8 cellular contexts compared by ENCODE assay signal in genomic region chr11:106021181-106021966, GRCh38. TPM values are rescaled to one million over a fixed set of nuclear protein-coding genes. Genes with fewer than 3 reads are reported as not detected.
DNase-seq lines count a peak whose midpoint lies in the region; ATAC-seq and TF ChIP-seq lines count a peak whose summit lies in the region.

No MANE protein-coding gene starts in this region.

- H3K9ac ChIP-seq in colonic mucosa (ENCODE audit: low read depth in 2 of 2, low read length in 2 of 2) = peak overlapping the region; percentile 54 to 73

- H3K4me3 Mint-ChIP-seq in activated CD4-positive, alpha-beta T cell treated with anti-CD3 and anti-CD28 coated beads for 36 hours = peak overlapping the region; percentile 91
- peak overlapping the region; percentile 97 for H3K4me3 Mint-ChIP-seq in mesothelial cell of epicardium

- TF ChIP-seq CTCF in colonic mucosa (IDR thresholded peaks at IDR 0.05) = no peak
- no peak for TF ChIP-seq CTCF in mesothelial cell of epicardium (IDR thresholded peaks at IDR 0.05; ENCODE audit: unreplicated experiment)
- TF ChIP-seq CTCF in uterus (IDR thresholded peaks at IDR 0.05) = no peak

- peak overlapping the region; percentile 87 for H3K27ac Mint-ChIP-seq in activated CD4-positive, alpha-beta T cell treated with anti-CD3 and anti-CD28 coated beads for 36 hours
- H3K27ac Mint-ChIP-seq in mesothelial cell of epicardium = peak overlapping the region; percentile 96

- H3K36me3 ChIP-seq in colonic mucosa (no peaks in the 10 kb centered on the region), uterus (no peaks in the 10 kb centered on the region)

- H3K36me3 Mint-ChIP-seq in activated CD4-positive, alpha-beta T cell treated with anti-CD3 and anti-CD28 coated beads for 36 hours (ENCODE audit: low read depth) = peaks cover 27% of the 10 kb centered on the region
- H3K36me3 Mint-ChIP-seq in mesothelial cell of epicardium = peaks cover 4% of the 10 kb centered on the region

- peaks cover 43% of the 10 kb centered on the region for H3K4me1 Mint-ChIP-seq in activated CD4-positive, alpha-beta T cell treated with anti-CD3 and anti-CD28 coated beads for 36 hours
- H3K4me1 Mint-ChIP-seq in mesothelial cell of epicardium = peaks cover 36% of the 10 kb centered on the region

- no peak for DNase-seq in activated CD4-positive, alpha-beta T cell treated with anti-CD3 and anti-CD28 coated beads for 36 hours
- no peak for DNase-seq in activated CD4-positive, alpha-beta T cell treated with anti-CD3 and anti-CD28 coated beads for 4 hours
- DNase-seq in NCI-H526 (lab: John Stamatoyannopoulos, UW) (peak; percentile 74 to 89), colonic mucosa (no peak), mesothelial cell of epicardium (ENCODE audit: low spot score in 2 of 2, unreplicated experiment in 2 of 2) (peak in 1 of 2 experiments; percentile 17), uterus (no peak), H4 (ENCODE audit: low spot score) (no peak)

- H3K9me3 Mint-ChIP-seq in activated CD4-positive, alpha-beta T cell treated with anti-CD3 and anti-CD28 coated beads for 36 hours (ENCODE audit: low read depth) = no peaks in the 10 kb centered on the region
- peaks cover 5% of the 10 kb centered on the region for H3K9me3 Mint-ChIP-seq in mesothelial cell of epicardium

- TF ChIP-seq POLR2A in uterus (IDR thresholded peaks at IDR 0.05) = no peak

- ATAC-seq in activated CD4-positive, alpha-beta T cell treated with anti-CD3 and anti-CD28 coated beads for 36 hours = peak; percentile 0
- ATAC-seq in HG02763 (IDR thresholded peaks at IDR 0.05; ENCODE audit: unreplicated experiment) = peak; percentile 5

- no peaks in the 10 kb centered on the region for H3K27me3 Mint-ChIP-seq in activated CD4-positive, alpha-beta T cell treated with anti-CD3 and anti-CD28 coated beads for 36 hours
- no peaks in the 10 kb centered on the region for H3K27me3 Mint-ChIP-seq in mesothelial cell of epicardium (ENCODE audit: low read depth)

- H3K27ac ChIP-seq in colonic mucosa (peak overlapping the region; percentile 61), uterus (peak overlapping the region; percentile 79 to 89)

- intact Hi-C loops in activated CD4-positive, alpha-beta T cell treated with anti-CD3 and anti-CD28 coated beads for 36 hours (cut with DNase I, micrococcal nuclease) = loop anchor here (5.0 kb wide), 2 partner anchors 71 to 974 kb away; partner anchors contain the start of gene CARD16 (in 1 of the 2)
- intact Hi-C loops in colonic mucosa (cut with DNase I) (loop anchor here (5.0 kb wide), 1 partner anchor 56 kb away; the partner anchor contains the start of genes AASDHPPT and KBTBD3), uterus (cut with DNase I; ENCODE audit: low total_unique reads) (no loop called here)

- H3K27me3 ChIP-seq in colonic mucosa (no peaks in the 10 kb centered on the region), uterus (no peaks in the 10 kb centered on the region)

- H3K9me3 ChIP-seq in colonic mucosa = no peaks in the 10 kb centered on the region
- no peaks in the 10 kb centered on the region for H3K9me3 ChIP-seq in uterus

- H3K4me1 ChIP-seq in colonic mucosa (no peaks in the 10 kb centered on the region), uterus (peaks cover 9% of the 10 kb centered on the region in 2 donors)

- CTCF ChIA-PET in activated CD4-positive, alpha-beta T cell treated with anti-CD3 and anti-CD28 coated beads for 36 hours (lab: Charles Lee) = interaction anchor here (0.6 kb wide), 1 partner anchor 12 kb away, joined by 3 read pairs; no protein-coding TSS in a partner anchor

- peak overlapping the region; percentile 90 for H3K4me3 ChIP-seq in colonic mucosa
- H3K4me3 ChIP-seq in uterus = peak overlapping the region; percentile 89 to 99

- POLR2A ChIA-PET in activated CD4-positive, alpha-beta T cell treated with anti-CD3 and anti-CD28 coated beads for 36 hours (lab: Charles Lee) = interaction anchor here (0.5 kb wide), 1 partner anchor 1121 kb away, joined by 3 read pairs; no protein-coding TSS in a partner anchor

RNA-seq across cellular contexts. Expression of gene MSANTD4, which starts 0.7 kb away (rescaled TPM):
- total RNA-seq in activated CD4-positive, alpha-beta T cell treated with anti-CD3 and anti-CD28 coated beads for 36 hours = 10 to 100 TPM; 12.4 to 13.1 TPM
- total RNA-seq in colonic mucosa (1 to 10 TPM; 6.2 to 6.8 TPM), mesothelial cell of epicardium (22.9 to 24.8 TPM (median 24.4 TPM) in 3 replicates), uterus (10 to 100 TPM; 22.8 to 57.7 (median 31.6) TPM)
- 16.1 and 17.8 TPM in 2 replicates for total RNA-seq in H4 (2014; rRNA removed; shearing (Covaris generic))

RNA-seq across cellular contexts. Expression of gene KBTBD3, which starts 55.8 kb away (rescaled TPM):
- total RNA-seq in activated CD4-positive, alpha-beta T cell treated with anti-CD3 and anti-CD28 coated beads for 36 hours = 1 to 10 TPM; 8.9 to 9.1 TPM
- 1 to 10 TPM; 6.6 to 6.7 TPM for total RNA-seq in colonic mucosa
- 2.8 to 4.1 TPM (median 3.5 TPM) in 3 replicates for total RNA-seq in mesothelial cell of epicardium
- total RNA-seq in uterus = 10 to 100 TPM in 1 of 4 donors, 1 to 10 TPM in 3; 2.6 to 15.0 (median 8.5) TPM
- total RNA-seq in H4 (2014; rRNA removed; shearing (Covaris generic)) = 1.1 and 1.3 TPM in 2 replicates

RNA-seq across cellular contexts. Expression of gene AASDHPPT, which starts 56.1 kb away (rescaled TPM):
- 10 to 100 TPM; 28.7 to 51.0 TPM for total RNA-seq in activated CD4-positive, alpha-beta T cell treated with anti-CD3 and anti-CD28 coated beads for 36 hours
- 10 to 100 TPM; 17.4 to 17.5 TPM for total RNA-seq in colonic mucosa
- 59.6 to 64.7 TPM (median 62.1 TPM) in 3 replicates for total RNA-seq in mesothelial cell of epicardium
- 10 to 100 TPM in 3 of 4 donors, 1 to 10 TPM in 1; 5.9 to 87.0 (median 27.5) TPM for total RNA-seq in uterus
- total RNA-seq in H4 (2014; rRNA removed; shearing (Covaris generic)) = 61.6 and 61.9 TPM in 2 replicates

Comparison
In these comparisons a context has a peak if more than half of its experiments do, and no peak if none do; other contexts are left out.
1. DNase-seq: peak in NCI-H526 (2 of 2); none in activated CD4-positive, alpha-beta T cell treated with anti-CD3 and anti-CD28 coated beads for 36 hours (single experiment), activated CD4-positive, alpha-beta T cell treated with anti-CD3 and anti-CD28 coated beads for 4 hours (0 of 2), colonic mucosa (single experiment), uterus (0 of 2) and H4 (single experiment).